13 cellular contexts compared by ENCODE assay signal in genomic region chr17:55177159-55177913, GRCh38.
DNase-seq lines count a peak whose midpoint lies in the region; ATAC-seq, FAIRE-seq and TF ChIP-seq lines count a peak whose summit lies in the region.
"Had no signal": no experiment of that assay in that cellular context is flagged by ENCODE, and none has a peak within 500 bp of the region (broad histone marks: within the 10 kb centered on the region; RNA-seq: fewer than 3 reads in every experiment).

No MANE protein-coding gene starts in this region.

- no peak overlapping the region for H3K4me2 ChIP-seq in keratinocyte (ENCODE audit: control insufficient read depth, extremely low read depth, insufficient read depth, low read depth, low read length)
- H3K4me2 ChIP-seq: hepatocyte had no signal

- peak; percentile 59 for TF ChIP-seq CTCF in WERI-Rb-1 (IDR thresholded peaks at IDR 0.05; ENCODE audit: low read depth, low read length)
- TF ChIP-seq CTCF in keratinocyte (optimal IDR thresholded peaks at IDR 0.05 in 1 of 3, IDR thresholded peaks at IDR 0.05 in 1 of 3, conservative IDR thresholded peaks at IDR 0.05 in 1 of 3; ENCODE audit: extremely low read depth in 1 of 3, insufficient read depth in 2 of 3, low read length in 3 of 3), result peak; percentile 8 to 55 (median 24)

- FAIRE-seq in keratinocyte (lab: Jason Lieb, UNC), result no peak

- no peak overlapping the region for H3K9ac ChIP-seq in keratinocyte (ENCODE audit: control insufficient read depth, extremely low read depth, insufficient read depth, low read length)

- H3K27me3 ChIP-seq in WERI-Rb-1 (ENCODE audit: insufficient read depth, low read depth, severe bottlenecking) (no peaks in the 10 kb centered on the region), keratinocyte (ENCODE audit: control insufficient read depth, extremely low read depth, insufficient read depth, low read length) (no peaks in the 10 kb centered on the region)
- H3K27me3 ChIP-seq: colonic mucosa, hepatocyte had no signal

- no peaks in the 10 kb centered on the region for H3K79me2 ChIP-seq in keratinocyte (ENCODE audit: control insufficient read depth, insufficient read depth, low read length)
- H3K79me2 ChIP-seq: hepatocyte had no signal

- no peak overlapping the region for H2AFZ ChIP-seq in keratinocyte (ENCODE audit: control insufficient read depth, low read length)
- H2AFZ ChIP-seq: hepatocyte had no signal

- H3K27ac ChIP-seq in WERI-Rb-1 (no peak overlapping the region), keratinocyte (ENCODE audit: control insufficient read depth, insufficient read depth, low read length) (no peak overlapping the region)
- H3K27ac ChIP-seq: colonic mucosa, hepatocyte had no signal

- H3K36me3 ChIP-seq in WERI-Rb-1 (no peaks in the 10 kb centered on the region), keratinocyte (ENCODE audit: control insufficient read depth in 2 of 2, extremely low read depth in 1 of 2, insufficient read depth in 2 of 2, low read length in 2 of 2) (no peaks in the 10 kb centered on the region)
- H3K36me3 ChIP-seq: colonic mucosa had no signal

- DNase-seq in Daoy (ENCODE audit: low read depth) (peak; percentile 9), HCEC 1CT (peak; percentile 11), WERI-Rb-1 (peak; percentile 27), keratinocyte (ENCODE audit: low read depth, low spot score) (no peak), NCI-H510A (lab: John Stamatoyannopoulos, UW) (no peak), medulla oblongata (ENCODE audit: extremely low spot score) (no peak), left cardiac atrium (no peak)
- DNase-seq: activated effector memory CD4-positive, alpha-beta T cell treated with Interleukin-2 at 50 U/mL for 16 hours; colonic mucosa; naive B cell; NCI-H1436 had no signal

- no peaks in the 10 kb centered on the region for H4K20me1 ChIP-seq in keratinocyte (ENCODE audit: control insufficient read depth, extremely low read depth, insufficient read depth, low read length)

- intact Hi-C loops in left cardiac atrium (cut with DNase I), result no loop called here

- dilution Hi-C loops in keratinocyte (cut with MboI; ENCODE audit: extremely low pct_ligation_motif_present, low sequenced_read_pairs), result no loop called here

- no peak for ATAC-seq in GM21737 (IDR thresholded peaks at IDR 0.05; ENCODE audit: unreplicated experiment)
- no peak for ATAC-seq in left cardiac atrium

- peaks cover 7% of the 10 kb centered on the region for H3K4me1 ChIP-seq in keratinocyte (ENCODE audit: control insufficient read depth, extremely low read depth, insufficient read depth, low read length)
- H3K4me1 ChIP-seq: colonic mucosa had no signal

- H3K4me3 ChIP-seq in WERI-Rb-1 (ENCODE audit: low read depth, low read length) (no peak overlapping the region), keratinocyte (ENCODE audit: control insufficient read depth in 2 of 3, extremely low read depth in 1 of 3, insufficient read depth in 2 of 3, low read depth in 1 of 3, low read length in 3 of 3) (no peak overlapping the region)
- H3K4me3 ChIP-seq: colonic mucosa, hepatocyte had no signal

- no peaks in the 10 kb centered on the region for H3K9me1 ChIP-seq in keratinocyte (ENCODE audit: control insufficient read depth, extremely low read depth, insufficient read depth, low read length)

- H3K9me3 ChIP-seq in WERI-Rb-1 (ENCODE audit: severe bottlenecking), result no peaks in the 10 kb centered on the region
- H3K9me3 ChIP-seq in keratinocyte (ENCODE audit: control insufficient read depth, low read depth, low read length), result no peaks in the 10 kb centered on the region
- H3K9me3 ChIP-seq: colonic mucosa had no signal

Comparison
In these comparisons a context has a peak if more than half of its experiments do, and no peak if none do; other contexts are left out.
1. DNase-seq: peak in Daoy (single experiment), HCEC 1CT (single experiment) and WERI-Rb-1 (single experiment); none in keratinocyte (single experiment), NCI-H510A (single experiment), medulla oblongata (single experiment) and left cardiac atrium (single experiment).